8 cellular contexts compared by ENCODE assay signal in genomic region chr1:94801919-94802546, GRCh38. TPM values are rescaled to one million over a fixed set of nuclear protein-coding genes. Genes with fewer than 3 reads are reported as not detected.
A peak's percentile ranks its signal among the peaks of the same experiment; 100 is the strongest.
DNase-seq lines count a peak whose midpoint lies in the region; ATAC-seq and TF ChIP-seq lines count a peak whose summit lies in the region.

No MANE protein-coding gene starts in this region.

- ATAC-seq in HG02852 (IDR thresholded peaks at IDR 0.05; ENCODE audit: unreplicated experiment): peak; percentile 72
- peak; percentile 82 for ATAC-seq in WTC11
- ATAC-seq in Right ventricle myocardium superior (ENCODE audit: poor library complexity): peak; percentile 86

- intact Hi-C loops in Right ventricle myocardium superior (cut with DNase I): loop anchor here (5.0 to 10.0 kb wide), 3 partner anchors 147 to 280 kb away; no protein-coding TSS in a partner anchor

- peak; percentile 33 for TF ChIP-seq CTCF in GM10266 (IDR thresholded peaks at IDR 0.05; ENCODE audit: control insufficient read depth, insufficient read depth, low read depth, missing control alignments)
- TF ChIP-seq CTCF in WTC11 (IDR thresholded peaks at IDR 0.05): no peak
- peak; percentile 50 for TF ChIP-seq CTCF in progenitor cell of endocrine pancreas (IDR thresholded peaks at IDR 0.05; ENCODE audit: unreplicated experiment)

- DNase-seq in A172 (ENCODE audit: low spot score) (peak; percentile 77), GM10266 (ENCODE audit: extremely low spot score) (peak; percentile 41), NCI-H2171 (lab: John Stamatoyannopoulos, UW) (peak; percentile 10), WTC11 (ENCODE audit: low spot score) (peak; percentile 46), Right ventricle myocardium superior (peak; percentile 45), progenitor cell of endocrine pancreas (ENCODE audit: low spot score, unreplicated experiment) (no peak)
- DNase-seq in stimulated activated CD8-positive, alpha-beta memory T cell treated with anti-CD3 and anti-CD28 coated beads, Interleukin-4, amount 100 ng/mL, for 48 hours: no peak

- no peaks in the 10 kb centered on the region for H3K9me3 Mint-ChIP-seq in WTC11
- H3K9me3 Mint-ChIP-seq in progenitor cell of endocrine pancreas (ENCODE audit: low read depth): no peaks in the 10 kb centered on the region

- H3K4me3 Mint-ChIP-seq in WTC11: no peak overlapping the region
- H3K4me3 Mint-ChIP-seq in progenitor cell of endocrine pancreas (ENCODE audit: low read depth): no peak overlapping the region

- H3K4me1 Mint-ChIP-seq in WTC11: peaks cover 33% of the 10 kb centered on the region
- H3K4me1 Mint-ChIP-seq in progenitor cell of endocrine pancreas (ENCODE audit: low read depth): peaks cover 56% of the 10 kb centered on the region

- H3K27ac Mint-ChIP-seq in WTC11: peak overlapping the region; percentile 61; the same call in 1 of the 2 replicates
- H3K27ac Mint-ChIP-seq in progenitor cell of endocrine pancreas: peak overlapping the region; percentile 15

- CTCF ChIA-PET in WTC11 (lab: Charles Lee): interaction anchor here (0.7 to 2.3 kb wide), 17 partner anchors 68 to 321 kb away, joined by 3 to 10 read pairs (median 4); no protein-coding TSS in a partner anchor

- POLR2A ChIA-PET in WTC11 (lab: Charles Lee): no interaction called here

- H3K36me3 Mint-ChIP-seq in WTC11 (no peaks in the 10 kb centered on the region), progenitor cell of endocrine pancreas (ENCODE audit: insufficient read depth) (peaks cover 1% of the 10 kb centered on the region)

- no peaks in the 10 kb centered on the region for H3K27me3 Mint-ChIP-seq in WTC11 (ENCODE audit: low read depth)
- no peaks in the 10 kb centered on the region for H3K27me3 Mint-ChIP-seq in progenitor cell of endocrine pancreas

TF ChIP-seq in WTC11, 78 proteins besides CTCF, POLR2A, EP300 and RAD21:
- TF ChIP-seq ZNF232 (CRISPR knock-in tag; IDR thresholded peaks at IDR 0.05) (no peak), CDX4 (CRISPR knock-in tag; IDR thresholded peaks at IDR 0.05; ENCODE audit: borderline replicate concordance) (no peak), AR (CRISPR knock-in tag; IDR thresholded peaks at IDR 0.05) (no peak), MXD4 (CRISPR knock-in tag; IDR thresholded peaks at IDR 0.05; ENCODE audit: borderline replicate concordance) (no peak), KAT7 (CRISPR knock-in tag; IDR thresholded peaks at IDR 0.05; ENCODE audit: borderline replicate concordance) (no peak), ZNF138 (CRISPR knock-in tag; conservative IDR thresholded peaks at IDR 0.05) (no peak), MYBL2 (CRISPR knock-in tag; IDR thresholded peaks at IDR 0.05) (no peak), ZNF317 (CRISPR knock-in tag; IDR thresholded peaks at IDR 0.05; ENCODE audit: borderline replicate concordance, low read depth) (no peak), ETV6 (CRISPR knock-in tag; IDR thresholded peaks at IDR 0.05) (no peak), RELA (CRISPR knock-in tag; IDR thresholded peaks at IDR 0.05; ENCODE audit: borderline replicate concordance) (no peak), PRRX2 (CRISPR knock-in tag; IDR thresholded peaks at IDR 0.05) (no peak), NR3C1 (CRISPR knock-in tag; conservative IDR thresholded peaks at IDR 0.05; ENCODE audit: low read depth) (no peak), HMGXB4 (CRISPR knock-in tag; IDR thresholded peaks at IDR 0.05) (no peak), OVOL2 (CRISPR knock-in tag; IDR thresholded peaks at IDR 0.05; ENCODE audit: borderline replicate concordance) (no peak), NFE2L1 (CRISPR knock-in tag; IDR thresholded peaks at IDR 0.05) (no peak), NFATC4 (CRISPR knock-in tag; IDR thresholded peaks at IDR 0.05) (no peak)

RNA-seq across cellular contexts. Expression of gene SLC44A3, which starts 18.1 kb away (rescaled TPM):
- total RNA-seq in A172 (2014; rRNA removed; shearing (Covaris generic)): 0.10 TPM in 1 of 2 replicates, not detected in the other
- total RNA-seq in WTC11 (2021) (4.7 to 7.2 TPM (median 6.9 TPM) in 3 replicates), Right ventricle myocardium superior (3.3 TPM), progenitor cell of endocrine pancreas (70.4 and 75.4 TPM in 2 replicates)

Comparison
In these comparisons a context has a peak if more than half of its experiments do, and no peak if none do; other contexts are left out.
1. DNase-seq: peak in A172 (single experiment), GM10266 (single experiment), NCI-H2171 (single experiment), WTC11 (single experiment) and Right ventricle myocardium superior (single experiment); none in progenitor cell of endocrine pancreas (single experiment) and stimulated activated CD8-positive, alpha-beta memory T cell treated with anti-CD3 and anti-CD28 coated beads, Interleukin-4, amount 100 ng/mL, for 48 hours (single experiment).
2. Peak in every context shown above with its lines, with median percentiles within 50 percentile points of each other: ATAC-seq.